Comparison of ENCODE assay signal across 8 cellular contexts in genomic region chr11:67288452-67289225, GRCh38. TPM values are rescaled to one million over a fixed set of nuclear protein-coding genes. Genes with fewer than 3 reads are reported as not detected.
DNase-seq lines count a peak whose midpoint lies in the region; ATAC-seq and TF ChIP-seq lines count a peak whose summit lies in the region.

No MANE protein-coding gene starts in this region.

- peak in 2 of 4 donors; percentile 52 to 73 for TF ChIP-seq EP300 in upper lobe of left lung (IDR thresholded peaks at IDR 0.05)

- no peaks in the 10 kb centered on the region for H3K27me3 Mint-ChIP-seq in activated naive CD8-positive, alpha-beta T cell treated with anti-CD3 and anti-CD28 coated beads, Interleukin-2, amount 50 U/mL, for 24 hours

- H3K27ac Mint-ChIP-seq in activated naive CD8-positive, alpha-beta T cell treated with anti-CD3 and anti-CD28 coated beads, Interleukin-2, amount 50 U/mL, for 24 hours: peak overlapping the region; percentile 93

- H3K36me3 Mint-ChIP-seq in activated naive CD8-positive, alpha-beta T cell treated with anti-CD3 and anti-CD28 coated beads, Interleukin-2, amount 50 U/mL, for 24 hours (ENCODE audit: low read depth): peaks cover 34% of the 10 kb centered on the region

- H3K4me1 ChIP-seq in heart left ventricle (peaks cover 5 to 88% (median 31%) of the 10 kb centered on the region in 12 donors), upper lobe of left lung (peaks cover 39 to 68% (median 51%) of the 10 kb centered on the region in 4 donors)

- peak overlapping the region; percentile 97 for H3K4me3 ChIP-seq in GM12865 (ENCODE audit: low read depth, low read length)
- H3K4me3 ChIP-seq in NB4 (ENCODE audit: low read depth, low read length): peak overlapping the region; percentile 66
- peak overlapping the region; percentile 70 to 95 (median 86) for H3K4me3 ChIP-seq in heart left ventricle
- peak overlapping the region; percentile 91 to 100 (median 98) for H3K4me3 ChIP-seq in upper lobe of left lung

- peak; percentile 32 for TF ChIP-seq CTCF in GM12865 (IDR thresholded peaks at IDR 0.05; ENCODE audit: insufficient read depth, low read depth, low read length, missing control alignments)
- TF ChIP-seq CTCF in NB4 (IDR thresholded peaks at IDR 0.05; ENCODE audit: low read depth, low read length): peak; percentile 37
- peak; percentile 19 to 67 (median 54) for TF ChIP-seq CTCF in heart left ventricle (IDR thresholded peaks at IDR 0.05)
- TF ChIP-seq CTCF in upper lobe of left lung (IDR thresholded peaks at IDR 0.05): peak; percentile 56 to 95 (median 79)

- no peaks in the 10 kb centered on the region for H3K9me3 ChIP-seq in heart left ventricle
- no peaks in the 10 kb centered on the region for H3K9me3 ChIP-seq in upper lobe of left lung

- peaks cover 3 to 75% (median 52%) of the 10 kb centered on the region in 9 donors for H3K36me3 ChIP-seq in heart left ventricle
- H3K36me3 ChIP-seq in upper lobe of left lung: peaks cover 18 to 62% (median 46%) of the 10 kb centered on the region in 4 donors

- H3K27me3 ChIP-seq in heart left ventricle: no peaks in the 10 kb centered on the region
- H3K27me3 ChIP-seq in upper lobe of left lung: no peaks in the 10 kb centered on the region

- no peaks in the 10 kb centered on the region for H3K9me3 Mint-ChIP-seq in activated naive CD8-positive, alpha-beta T cell treated with anti-CD3 and anti-CD28 coated beads, Interleukin-2, amount 50 U/mL, for 24 hours

- intact Hi-C loops in heart left ventricle (cut with DNase I) (loop anchor here in 5 of 10 donors (1.0 to 2.0 kb wide), 8 partner anchors 11 to 29 kb away; partner anchors contain the start of genes GRK2 (in 3 of the 5) and SSH3 (in 1 of the 5)), posterior cingulate gyrus (cut with DNase I) (loop anchor here (2.0 kb wide), 1 partner anchor 14 kb away; the partner anchor contains the start of gene SSH3)

- H3K27ac ChIP-seq in heart left ventricle: peak overlapping the region; percentile 89 to 100 (median 94)
- peak overlapping the region; percentile 92 to 99 (median 97) for H3K27ac ChIP-seq in upper lobe of left lung

- TF ChIP-seq POLR2A in NB4 (IDR thresholded peaks at IDR 0.05; ENCODE audit: extremely low read depth, insufficient read length): peak; percentile 85
- TF ChIP-seq POLR2A in heart left ventricle (IDR thresholded peaks at IDR 0.05): peak in 1 of 2 donors; percentile 48
- TF ChIP-seq POLR2A in upper lobe of left lung (IDR thresholded peaks at IDR 0.05): peak in 3 of 4 donors; percentile 45 to 88 (median 76)

- H3K4me1 Mint-ChIP-seq in activated naive CD8-positive, alpha-beta T cell treated with anti-CD3 and anti-CD28 coated beads, Interleukin-2, amount 50 U/mL, for 24 hours: peaks cover 52% of the 10 kb centered on the region

- peak overlapping the region; percentile 67 for H3K4me3 Mint-ChIP-seq in activated naive CD8-positive, alpha-beta T cell treated with anti-CD3 and anti-CD28 coated beads, Interleukin-2, amount 50 U/mL, for 24 hours

- peak; percentile 53 for ATAC-seq in HG02571 (IDR thresholded peaks at IDR 0.05; ENCODE audit: unreplicated experiment)
- peak; percentile 68 for ATAC-seq in activated naive CD8-positive, alpha-beta T cell treated with anti-CD3 and anti-CD28 coated beads, Interleukin-2, amount 50 U/mL, for 24 hours
- ATAC-seq in heart left ventricle: peak; percentile 48 to 87 (median 84)
- ATAC-seq in upper lobe of left lung (ENCODE audit: low FRiP score in 2 of 2): peak; percentile 88 to 93

- 0 to 1% (median 1%) methylated on average over 15 to 87 of the region's 87 CpGs for WGBS in heart left ventricle, 4 donors
- 0% methylated on average over 9 to 22 of the region's 87 CpGs for WGBS in upper lobe of left lung, 2 donors

- peak; percentile 95 for DNase-seq in GM12865 (ENCODE audit: low read depth)
- peak; percentile 100 for DNase-seq in NB4 (ENCODE audit: low read depth)
- peak; percentile 96 for DNase-seq in SKM-1 treated with dmso at 0.1 percent for 144 hours (lab: John Stamatoyannopoulos, UW; ENCODE audit: unreplicated experiment)
- peak; percentile 92 for DNase-seq in activated naive CD8-positive, alpha-beta T cell treated with anti-CD3 and anti-CD28 coated beads, Interleukin-2, amount 50 U/mL, for 24 hours
- peak; percentile 91 to 94 (median 92) for DNase-seq in heart left ventricle
- DNase-seq in posterior cingulate gyrus: peak; percentile 68 to 97 (median 82)
- peak; percentile 95 to 98 for DNase-seq in upper lobe of left lung

RNA-seq across cellular contexts. Expression of gene ANKRD13D, which starts 0.5 kb away (rescaled TPM):
- total RNA-seq in heart left ventricle (10 to 100 TPM in 6 of 9 donors, 1 to 10 TPM in 3; 7.6 to 43.6 (median 12.8) TPM), upper lobe of left lung (100 to 1,000 TPM in 2 of 6 donors, 10 to 100 TPM in 4; 47.4 to 221 (median 78.3) TPM)
- 10 to 100 TPM; 12.3 to 17.6 TPM for polyA plus RNA-seq in heart left ventricle

RNA-seq across cellular contexts. Expression of gene SSH3, which starts 14.7 kb away (rescaled TPM):
- total RNA-seq in heart left ventricle: 10 to 100 TPM; 10.8 to 23.9 (median 16.8) TPM
- polyA plus RNA-seq in heart left ventricle: 1 to 10 TPM; 8.1 to 9.4 TPM
- total RNA-seq in upper lobe of left lung: 10 to 100 TPM; 35.9 to 99.2 (median 53.8) TPM

RNA-seq across cellular contexts. Expression of gene GRK2, which starts 22.4 kb away (rescaled TPM):
- total RNA-seq in heart left ventricle (100 to 1,000 TPM in 1 of 9 donors, 10 to 100 TPM in 8; 40.1 to 107 (median 49.6) TPM), upper lobe of left lung (100 to 1,000 TPM in 4 of 6 donors, 10 to 100 TPM in 2; 76.9 to 232 (median 117) TPM)
- polyA plus RNA-seq in heart left ventricle: 10 to 100 TPM; 55.6 to 63.8 TPM

Comparison
In these comparisons a context has a peak if more than half of its experiments do, and no peak if none do; other contexts are left out.
1. Peak in every context shown above with its lines: DNase-seq, ATAC-seq, H3K4me3 ChIP-seq and H3K27ac ChIP-seq.